Comparison of ENCODE assay signal across 8 cellular contexts in the genomic region with DNA sequence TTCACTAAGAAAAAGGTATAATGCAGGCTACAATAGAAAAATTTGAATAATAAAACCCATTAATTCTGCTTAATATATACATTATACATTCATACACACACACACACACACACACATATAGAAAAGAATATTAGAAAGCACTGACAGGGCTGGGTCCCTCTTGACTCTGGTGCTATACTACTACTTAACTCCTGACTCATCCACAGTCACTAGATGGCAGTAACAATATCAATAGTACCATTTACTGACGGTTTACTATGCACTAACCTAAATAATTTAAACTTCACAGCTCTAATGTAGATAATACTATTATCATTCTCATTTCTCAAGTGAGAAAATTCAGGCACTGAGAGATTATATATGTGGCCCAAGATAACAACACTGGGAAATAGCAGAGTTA.
DNase-seq lines count a peak whose midpoint lies in the region; ATAC-seq and TF ChIP-seq lines count a peak whose summit lies in the region.

No MANE protein-coding gene starts in this region.

- H3K4me1 Mint-ChIP-seq in stimulated activated naive CD8-positive, alpha-beta T cell treated with anti-CD3 and anti-CD28 coated beads, Interleukin-15, amount 100 ng/mL, for 72 hours: no peaks in the 10 kb centered on the region

- no TSS peak for BruUV-seq in IMR-90 (replicated peaks; lab: Mats Ljungman, UMichigan)

- H3K4me1 ChIP-seq in IMR-90 (ENCODE audit: control insufficient read depth, insufficient read depth, low read length): peaks cover 3% of the 10 kb centered on the region
- H3K4me1 ChIP-seq in upper lobe of right lung: no peaks in the 10 kb centered on the region

- TF ChIP-seq RAD21 in IMR-90 (IDR thresholded peaks at IDR 0.05; ENCODE audit: low read length): no peak

- no peak overlapping the region for H3K23ac ChIP-seq in IMR-90 (ENCODE audit: low read depth, low read length)

- H3K4me3 Mint-ChIP-seq in stimulated activated naive CD8-positive, alpha-beta T cell treated with anti-CD3 and anti-CD28 coated beads, Interleukin-15, amount 100 ng/mL, for 72 hours: no peak overlapping the region

- H3K36me3 ChIP-seq in IMR-90 (ENCODE audit: control insufficient read depth, insufficient read depth, low read length) (peaks cover 1% of the 10 kb centered on the region; the same call in 1 of the 2 replicates), upper lobe of right lung (peaks cover 8% of the 10 kb centered on the region)

- H2BK120ac ChIP-seq in IMR-90 (ENCODE audit: low read depth, low read length): no peak overlapping the region

- CTCF ChIA-PET in IMR-90 (lab: Yijun Ruan, JAX): interaction anchor here (0.7 to 1.5 kb wide), 2 partner anchors 15 to 88 kb away, joined by 3 to 4 read pairs; partner anchors contain the start of gene COP1

- H2BK15ac ChIP-seq in IMR-90 (ENCODE audit: low read depth, low read length): no peak overlapping the region

- TF ChIP-seq POLR2A in IMR-90 (IDR thresholded peaks at IDR 0.05; ENCODE audit: low read depth, low read length): no peak

- H3K9me1 ChIP-seq in IMR-90 (ENCODE audit: insufficient read depth, low read length): 0 out of 2 replicates have a peak, but pooled peaks cover 3% of the 10 kb centered on the region

- H3K27ac Mint-ChIP-seq in stimulated activated naive CD8-positive, alpha-beta T cell treated with anti-CD3 and anti-CD28 coated beads, Interleukin-15, amount 100 ng/mL, for 72 hours: no peak overlapping the region

- H2AFZ ChIP-seq in IMR-90 (replicated peaks; ENCODE audit: low read length, poor library complexity): no peak overlapping the region

- peak; percentile 16; the same call in 1 of the 2 replicates for TF ChIP-seq CTCF in IMR-90 (conservative IDR thresholded peaks at IDR 0.05; ENCODE audit: low read depth, low read length)
- TF ChIP-seq CTCF in upper lobe of right lung (IDR thresholded peaks at IDR 0.05): peak; percentile 8

- H3K9me3 Mint-ChIP-seq in stimulated activated naive CD8-positive, alpha-beta T cell treated with anti-CD3 and anti-CD28 coated beads, Interleukin-15, amount 100 ng/mL, for 72 hours: peaks cover 5 to 12% of the 10 kb centered on the region in 2 donors

- no peak overlapping the region for H3K4me2 ChIP-seq in IMR-90 (ENCODE audit: low read depth, low read length)

- POLR2A ChIA-PET in IMR-90 (lab: Charles Lee; ENCODE audit: unreplicated experiment): no interaction called here

- no peaks in the 10 kb centered on the region for H3K27me3 ChIP-seq in IMR-90 (ENCODE audit: control insufficient read depth, insufficient read depth, low read length)
- no peaks in the 10 kb centered on the region for H3K27me3 ChIP-seq in upper lobe of right lung

- H3K4me3 ChIP-seq in IMR-90 (ENCODE audit: insufficient read depth, low read depth, low read length) (no peak overlapping the region), upper lobe of right lung (no peak overlapping the region)

- H3K56ac ChIP-seq in IMR-90 (ENCODE audit: extremely low read depth, insufficient read depth, low read length): no peak overlapping the region

- no peak overlapping the region for H4K5ac ChIP-seq in IMR-90 (ENCODE audit: low read depth, low read length)

- H2AK9ac ChIP-seq in IMR-90 (replicated peaks; ENCODE audit: low read depth, low read length, poor library complexity): no peak overlapping the region

- H2BK5ac ChIP-seq in IMR-90 (ENCODE audit: low read depth, low read length, poor library complexity, severe bottlenecking): peak overlapping the region; percentile 81

- in situ Hi-C loops in IMR-90 (cut with MboI; ENCODE audit: low sequenced_read_pairs): no loop called here
- in situ Hi-C loops in T47D (cut with HindIII; ENCODE audit: low pct_unique_long_range_greater_than_20kb, low sequenced_read_pairs): no loop called here

- no peak overlapping the region for H4K8ac ChIP-seq in IMR-90 (ENCODE audit: low read depth in 2 of 2, low read length in 2 of 2)

- H3K27ac ChIP-seq in IMR-90 (ENCODE audit: insufficient read depth, low read length) (peak overlapping the region; percentile 40; the same call in 1 of the 2 replicates), upper lobe of right lung (no peak overlapping the region)

- dilution Hi-C loops in IMR-90 (cut with HindIII; ENCODE audit: low sequenced_read_pairs, unreplicated experiment): no loop called here

- H3K27me3 Mint-ChIP-seq in stimulated activated naive CD8-positive, alpha-beta T cell treated with anti-CD3 and anti-CD28 coated beads, Interleukin-15, amount 100 ng/mL, for 72 hours: no peaks in the 10 kb centered on the region

- H2AK5ac ChIP-seq in IMR-90 (ENCODE audit: low read depth, low read length): no peak overlapping the region

- no peak overlapping the region for H3K14ac ChIP-seq in IMR-90 (replicated peaks; ENCODE audit: low read depth, low read length)

- no peak overlapping the region for H3K9ac ChIP-seq in IMR-90 (ENCODE audit: low read depth, low read length)

- peaks cover 7 to 10% of the 10 kb centered on the region in 2 experiments for H3K79me1 ChIP-seq in IMR-90 (ENCODE audit: low read depth in 1 of 2, low read length in 2 of 2)

- no peak overlapping the region for H4K91ac ChIP-seq in IMR-90 (ENCODE audit: insufficient read depth, low read depth, low read length)

- H2BK20ac ChIP-seq in IMR-90 (ENCODE audit: low read depth, low read length): no peak overlapping the region

- intact Hi-C loops in IMR-90 (cut with micrococcal nuclease) (loop anchor here (5.0 kb wide), 1 partner anchor 88 kb away; the partner anchor contains the start of gene COP1), upper lobe of right lung (cut with DNase I) (no loop called here)

- H3K4ac ChIP-seq in IMR-90 (ENCODE audit: low read depth, low read length): no peak overlapping the region

- no CpG with 5 or more reads among the region's 1 CpG for WGBS in IMR-90 (ENCODE audit: extremely low coverage in 2 of 2, insufficient read length in 1 of 2), 2 experiments

- no peak for DNase-seq in stimulated activated naive CD8-positive, alpha-beta T cell treated with anti-CD3 and anti-CD28 coated beads, Interleukin-15, Interleukin-2, amounts not matched to agents 100 U/mL and 50 U/mL, for 24 hours
- no peak for DNase-seq in stimulated activated naive CD8-positive, alpha-beta T cell treated with anti-CD3 and anti-CD28 coated beads, Interleukin-15, amount 100 ng/mL, for 72 hours
- peak; percentile 30 for DNase-seq in IMR-90
- DNase-seq in T47D (ENCODE audit: low read depth in 1 of 2, low spot score in 1 of 2): peak; percentile 11 to 54
- no peak for DNase-seq in upper lobe of right lung
- no peak for DNase-seq in CD1c-positive myeloid dendritic cell (ENCODE audit: extremely low spot score)
- DNase-seq in OCI-M2 (lab: John Stamatoyannopoulos, UW; ENCODE audit: unreplicated experiment): no peak

- no peaks in the 10 kb centered on the region for H4K20me1 ChIP-seq in IMR-90 (ENCODE audit: insufficient read depth, low read length)

- H3K18ac ChIP-seq in IMR-90 (ENCODE audit: low read depth, low read length): no peak overlapping the region

- ATAC-seq in stimulated activated naive CD8-positive, alpha-beta T cell treated with anti-CD3 and anti-CD28 coated beads, Interleukin-15, Interleukin-2, amounts not matched to agents 100 U/mL and 50 U/mL, for 24 hours: peak; percentile 63
- ATAC-seq in stimulated activated naive CD8-positive, alpha-beta T cell treated with anti-CD3 and anti-CD28 coated beads, Interleukin-15, amount 100 ng/mL, for 72 hours: no peak
- ATAC-seq in IMR-90 (ENCODE audit: low read depth) (peak; percentile 59), upper lobe of right lung (no peak), HG02870 (IDR thresholded peaks at IDR 0.05; ENCODE audit: unreplicated experiment) (no peak)

- H3K9me3 ChIP-seq in IMR-90 (ENCODE audit: control insufficient read depth, insufficient read depth, low read length): no peaks in the 10 kb centered on the region
- peaks cover 3% of the 10 kb centered on the region for H3K9me3 ChIP-seq in upper lobe of right lung

TF ChIP-seq in IMR-90, 13 proteins besides CTCF, POLR2A, EP300 and RAD21:
- TF ChIP-seq, protein P1, sequence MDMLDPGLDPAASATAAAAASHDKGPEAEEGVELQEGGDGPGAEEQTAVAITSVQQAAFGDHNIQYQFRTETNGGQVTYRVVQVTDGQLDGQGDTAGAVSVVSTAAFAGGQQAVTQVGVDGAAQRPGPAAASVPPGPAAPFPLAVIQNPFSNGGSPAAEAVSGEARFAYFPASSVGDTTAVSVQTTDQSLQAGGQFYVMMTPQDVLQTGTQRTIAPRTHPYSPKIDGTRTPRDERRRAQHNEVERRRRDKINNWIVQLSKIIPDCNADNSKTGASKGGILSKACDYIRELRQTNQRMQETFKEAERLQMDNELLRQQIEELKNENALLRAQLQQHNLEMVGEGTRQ (IDR thresholded peaks at IDR 0.05; ENCODE audit: low read depth, low read length): no peak
- TF ChIP-seq SMC3 (IDR thresholded peaks at IDR 0.05; ENCODE audit: low read depth, low read length) (no peak), CEBPB (IDR thresholded peaks at IDR 0.05; ENCODE audit: low read depth, low read length) (no peak), ELK1 (IDR thresholded peaks at IDR 0.05; ENCODE audit: borderline replicate concordance, low read depth, low read length) (no peak), BHLHE40 (IDR thresholded peaks at IDR 0.05; ENCODE audit: low read depth, low read length) (no peak), RCOR1 (IDR thresholded peaks at IDR 0.05; ENCODE audit: insufficient replicate concordance, low read length) (no peak), NFE2L2 (IDR thresholded peaks at IDR 0.05; ENCODE audit: low read depth, low read length) (no peak), RFX5 (IDR thresholded peaks at IDR 0.05; ENCODE audit: low read depth, low read length) (no peak), MXI1 (IDR thresholded peaks at IDR 0.05; ENCODE audit: borderline replicate concordance, low read depth, low read length) (no peak), FOS (IDR thresholded peaks at IDR 0.05; ENCODE audit: low read depth, low read length) (no peak), MAZ (IDR thresholded peaks at IDR 0.05; ENCODE audit: borderline replicate concordance, low read depth, low read length) (no peak), MAFK (IDR thresholded peaks at IDR 0.05; ENCODE audit: low read depth, low read length) (no peak)

Comparison
In these comparisons a context has a peak if more than half of its experiments do, and no peak if none do; other contexts are left out.
1. ATAC-seq: peak in stimulated activated naive CD8-positive, alpha-beta T cell treated with anti-CD3 and anti-CD28 coated beads, Interleukin-15, Interleukin-2, amounts not matched to agents 100 U/mL and 50 U/mL, for 24 hours (single experiment) and IMR-90 (single experiment); none in stimulated activated naive CD8-positive, alpha-beta T cell treated with anti-CD3 and anti-CD28 coated beads, Interleukin-15, amount 100 ng/mL, for 72 hours (single experiment), upper lobe of right lung (single experiment) and HG02870 (single experiment).
2. DNase-seq: peak in IMR-90 (single experiment) and T47D (2 of 2); none in stimulated activated naive CD8-positive, alpha-beta T cell treated with anti-CD3 and anti-CD28 coated beads, Interleukin-15, Interleukin-2, amounts not matched to agents 100 U/mL and 50 U/mL, for 24 hours (single experiment), stimulated activated naive CD8-positive, alpha-beta T cell treated with anti-CD3 and anti-CD28 coated beads, Interleukin-15, amount 100 ng/mL, for 72 hours (0 of 2), upper lobe of right lung (single experiment), CD1c-positive myeloid dendritic cell (single experiment) and OCI-M2 (single experiment).